In the genomic region with DNA sequence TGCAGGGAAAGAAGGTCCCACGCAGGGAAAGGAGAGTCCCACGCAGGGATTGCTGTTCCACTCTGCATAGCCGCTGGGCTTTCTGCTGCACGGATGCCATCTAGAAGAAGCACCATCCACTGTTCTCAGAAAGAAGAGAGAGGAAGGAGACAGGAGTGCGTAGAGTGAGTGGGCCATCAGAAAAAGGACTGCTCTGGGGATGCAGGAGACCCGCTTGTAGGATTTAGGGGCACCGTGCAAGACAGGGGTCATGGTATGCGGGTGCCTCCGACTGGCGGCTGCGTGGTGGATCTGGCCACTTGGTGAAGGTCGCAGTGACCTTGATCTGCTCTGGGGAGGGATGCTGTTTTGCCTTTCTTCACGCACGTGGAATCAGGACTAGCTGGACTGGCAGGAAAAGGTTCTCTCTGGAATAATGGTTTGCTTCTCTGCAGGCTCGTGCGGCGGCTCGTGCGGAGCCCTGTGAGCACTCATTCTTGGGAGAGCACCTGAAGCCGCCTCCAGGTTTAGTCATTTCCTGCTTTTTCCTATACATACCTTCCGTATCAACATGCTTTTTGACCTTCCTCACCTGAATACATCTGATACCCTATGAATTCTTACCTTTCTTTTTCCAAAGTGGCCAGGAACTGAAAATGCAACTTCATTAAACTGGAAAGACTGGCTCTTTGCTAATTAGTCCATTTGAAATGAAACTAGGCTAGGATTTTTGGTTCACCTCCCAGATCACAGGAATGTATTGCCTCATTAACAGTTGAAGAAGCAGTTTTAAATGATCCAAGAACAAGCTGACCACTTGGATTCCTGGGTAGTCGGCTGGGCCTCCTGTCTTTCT, we compare ENCODE assay signal across 1 cellular context.
A peak's percentile ranks its signal among the peaks of the same experiment; 100 is the strongest.
TF ChIP-seq lines count a peak whose summit lies in the region.

No MANE protein-coding gene starts in this region.

TF ChIP-seq in K562, 482 proteins besides CTCF, POLR2A, EP300 and RAD21:
- peak; percentile 70 for TF ChIP-seq ESRRA (IDR thresholded peaks at IDR 0.05; ENCODE audit: borderline replicate concordance, low read depth)
- TF ChIP-seq, protein P1, sequence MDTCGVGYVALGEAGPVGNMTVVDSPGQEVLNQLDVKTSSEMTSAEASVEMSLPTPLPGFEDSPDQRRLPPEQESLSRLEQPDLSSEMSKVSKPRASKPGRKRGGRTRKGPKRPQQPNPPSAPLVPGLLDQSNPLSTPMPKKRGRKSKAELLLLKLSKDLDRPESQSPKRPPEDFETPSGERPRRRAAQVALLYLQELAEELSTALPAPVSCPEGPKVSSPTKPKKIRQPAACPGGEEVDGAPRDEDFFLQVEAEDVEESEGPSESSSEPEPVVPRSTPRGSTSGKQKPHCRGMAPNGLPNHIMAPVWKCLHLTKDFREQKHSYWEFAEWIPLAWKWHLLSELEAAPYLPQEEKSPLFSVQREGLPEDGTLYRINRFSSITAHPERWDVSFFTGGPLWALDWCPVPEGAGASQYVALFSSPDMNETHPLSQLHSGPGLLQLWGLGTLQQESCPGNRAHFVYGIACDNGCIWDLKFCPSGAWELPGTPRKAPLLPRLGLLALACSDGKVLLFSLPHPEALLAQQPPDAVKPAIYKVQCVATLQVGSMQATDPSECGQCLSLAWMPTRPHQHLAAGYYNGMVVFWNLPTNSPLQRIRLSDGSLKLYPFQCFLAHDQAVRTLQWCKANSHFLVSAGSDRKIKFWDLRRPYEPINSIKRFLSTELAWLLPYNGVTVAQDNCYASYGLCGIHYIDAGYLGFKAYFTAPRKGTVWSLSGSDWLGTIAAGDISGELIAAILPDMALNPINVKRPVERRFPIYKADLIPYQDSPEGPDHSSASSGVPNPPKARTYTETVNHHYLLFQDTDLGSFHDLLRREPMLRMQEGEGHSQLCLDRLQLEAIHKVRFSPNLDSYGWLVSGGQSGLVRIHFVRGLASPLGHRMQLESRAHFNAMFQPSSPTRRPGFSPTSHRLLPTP (IDR thresholded peaks at IDR 0.05; ENCODE audit: borderline replicate concordance, extremely low read depth, insufficient read length): no peak
- TF ChIP-seq, protein P2, sequence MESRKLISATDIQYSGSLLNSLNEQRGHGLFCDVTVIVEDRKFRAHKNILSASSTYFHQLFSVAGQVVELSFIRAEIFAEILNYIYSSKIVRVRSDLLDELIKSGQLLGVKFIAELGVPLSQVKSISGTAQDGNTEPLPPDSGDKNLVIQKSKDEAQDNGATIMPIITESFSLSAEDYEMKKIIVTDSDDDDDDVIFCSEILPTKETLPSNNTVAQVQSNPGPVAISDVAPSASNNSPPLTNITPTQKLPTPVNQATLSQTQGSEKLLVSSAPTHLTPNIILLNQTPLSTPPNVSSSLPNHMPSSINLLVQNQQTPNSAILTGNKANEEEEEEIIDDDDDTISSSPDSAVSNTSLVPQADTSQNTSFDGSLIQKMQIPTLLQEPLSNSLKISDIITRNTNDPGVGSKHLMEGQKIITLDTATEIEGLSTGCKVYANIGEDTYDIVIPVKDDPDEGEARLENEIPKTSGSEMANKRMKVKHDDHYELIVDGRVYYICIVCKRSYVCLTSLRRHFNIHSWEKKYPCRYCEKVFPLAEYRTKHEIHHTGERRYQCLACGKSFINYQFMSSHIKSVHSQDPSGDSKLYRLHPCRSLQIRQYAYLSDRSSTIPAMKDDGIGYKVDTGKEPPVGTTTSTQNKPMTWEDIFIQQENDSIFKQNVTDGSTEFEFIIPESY (CRISPR knock-in tag; IDR thresholded peaks at IDR 0.05): peak; percentile 62; the same call in 1 of the 2 replicates
